In the genomic region with DNA sequence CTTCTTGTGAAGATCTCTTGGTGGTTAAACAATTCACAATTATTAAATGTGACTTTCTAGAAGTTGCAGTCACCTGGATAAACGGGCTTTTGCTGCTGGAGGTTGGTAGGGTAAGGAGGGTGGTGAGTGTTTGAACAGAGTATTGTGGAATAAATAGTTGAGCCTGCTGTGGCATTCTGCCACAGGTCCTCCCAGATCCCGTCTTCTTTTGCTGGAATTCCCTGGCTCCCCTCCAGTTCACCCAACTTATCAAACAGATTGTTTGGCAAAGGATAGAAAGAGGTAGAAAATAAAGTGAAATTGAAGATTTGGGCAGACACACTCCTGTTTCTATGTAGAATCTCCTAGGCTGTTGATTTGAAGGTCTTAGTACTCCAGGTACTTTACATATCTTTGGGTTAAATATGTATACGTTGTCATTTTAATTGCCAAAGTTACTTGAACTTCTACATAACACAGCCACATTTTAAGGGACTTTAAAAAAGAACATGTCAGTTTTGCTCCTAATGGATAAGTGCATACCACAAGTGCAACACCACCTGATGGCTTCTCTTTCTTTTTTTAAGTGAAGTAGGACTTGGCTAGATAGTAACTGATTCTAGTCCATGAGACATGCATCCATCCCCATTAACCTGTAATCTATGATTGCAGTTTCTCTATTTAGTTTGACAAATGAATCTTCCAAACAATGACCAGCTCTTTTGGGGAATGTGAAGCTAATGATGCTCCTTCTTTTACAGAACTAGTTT, we compare ENCODE assay signal across 14 cellular contexts.
DNase-seq lines count a peak whose midpoint lies in the region; ATAC-seq and TF ChIP-seq lines count a peak whose summit lies in the region.
"Had no signal": no experiment of that assay in that cellular context is flagged by ENCODE, and none has a peak within 500 bp of the region (broad histone marks: within the 10 kb centered on the region; RNA-seq: fewer than 3 reads in every experiment).

No MANE protein-coding gene starts in this region.

- H3K9me3 ChIP-seq in mucosa of descending colon (no peaks in the 10 kb centered on the region), MM.1S (replicated peaks; ENCODE audit: insufficient read depth, low read length) (no peaks in the 10 kb centered on the region)

- peaks cover 16% of the 10 kb centered on the region for H3K9me3 Mint-ChIP-seq in chondrocyte (ENCODE audit: low read depth)

- H3K27me3 ChIP-seq in foreskin keratinocyte (no peaks in the 10 kb centered on the region), MM.1S (replicated peaks; ENCODE audit: insufficient read depth, low read length) (no peaks in the 10 kb centered on the region)
- H3K27me3 ChIP-seq: BLaER1 treated with 17β-estradiol and CSF1 and Interleukin-3, amounts not matched to agents 10 nM and 100 nM had no signal

- DNase-seq in DMS53 treated with DMSO at 0.1 percent for 48 hours (lab: John Stamatoyannopoulos, UW; ENCODE audit: unreplicated experiment) (peak; percentile 32), NCI-H2029 treated with DMSO at 0.1 percent for 48 hours (lab: John Stamatoyannopoulos, UW) (peak; percentile 69), chondrocyte (ENCODE audit: low spot score) (no peak), mucosa of descending colon (peak in 1 of 3 donors; percentile 48), foreskin keratinocyte (no peak), MM.1S (no peak)
- DNase-seq: activated naive CD4-positive, alpha-beta T cell; effector memory CD8-positive, alpha-beta T cell; immature natural killer cell; OCI-M1; posterior cingulate gyrus had no signal

- H4K20me1 ChIP-seq in MM.1S (ENCODE audit: insufficient read depth, low read length), result no peaks in the 10 kb centered on the region
- H4K20me1 ChIP-seq: BLaER1 treated with 17β-estradiol and CSF1 and Interleukin-3, amounts not matched to agents 10 nM and 100 nM had no signal

- intact Hi-C loops in mucosa of descending colon (cut with DNase I, micrococcal nuclease), result no loop called here

- H3K27me3 Mint-ChIP-seq in chondrocyte (ENCODE audit: low read depth), result no peaks in the 10 kb centered on the region

- H3K27ac Mint-ChIP-seq in chondrocyte (ENCODE audit: unreplicated experiment), result peak overlapping the region; percentile 8
- H3K27ac Mint-ChIP-seq: effector memory CD8-positive, alpha-beta T cell; immature natural killer cell had no signal

- H3K4me1 ChIP-seq in mucosa of descending colon (ENCODE audit: low read depth) (peaks cover 10% of the 10 kb centered on the region), foreskin keratinocyte (no peaks in the 10 kb centered on the region), MM.1S (ENCODE audit: low read length) (no peaks in the 10 kb centered on the region)
- H3K4me1 ChIP-seq: BLaER1 treated with 17β-estradiol and CSF1 and Interleukin-3, amounts not matched to agents 10 nM and 100 nM had no signal

- no peaks in the 10 kb centered on the region for H3K79me2 ChIP-seq in MM.1S (ENCODE audit: low read length)

- H3K27ac ChIP-seq in foreskin keratinocyte (no peak overlapping the region), MM.1S (ENCODE audit: low read length) (no peak overlapping the region)
- H3K27ac ChIP-seq: BLaER1 treated with 17β-estradiol and CSF1 and Interleukin-3, amounts not matched to agents 10 nM and 100 nM had no signal

- no peak overlapping the region for H2AFZ ChIP-seq in MM.1S (ENCODE audit: low read length)

- H3K4me1 Mint-ChIP-seq in chondrocyte (ENCODE audit: low read depth), result peaks cover 29% of the 10 kb centered on the region
- H3K4me1 Mint-ChIP-seq: immature natural killer cell had no signal

- H3K36me3 Mint-ChIP-seq in chondrocyte (ENCODE audit: low read depth), result no peaks in the 10 kb centered on the region
- H3K36me3 Mint-ChIP-seq: immature natural killer cell had no signal

- no peak overlapping the region for H3K4me2 ChIP-seq in MM.1S (ENCODE audit: low read depth, low read length)
- H3K4me2 ChIP-seq: BLaER1 treated with 17β-estradiol and CSF1 and Interleukin-3, amounts not matched to agents 10 nM and 100 nM had no signal

- H3K4me3 Mint-ChIP-seq in chondrocyte (ENCODE audit: unreplicated experiment), result no peak overlapping the region
- H3K4me3 Mint-ChIP-seq: effector memory CD8-positive, alpha-beta T cell; immature natural killer cell had no signal

- no peak overlapping the region for H3K9ac ChIP-seq in MM.1S (ENCODE audit: low read length)
- H3K9ac ChIP-seq: BLaER1 treated with 17β-estradiol and CSF1 and Interleukin-3, amounts not matched to agents 10 nM and 100 nM had no signal

- H3F3A ChIP-seq in MM.1S (ENCODE audit: insufficient read depth, low read length), result no peaks in the 10 kb centered on the region

- ATAC-seq in mucosa of descending colon (peak; percentile 51), foreskin keratinocyte (no peak), GM21529 (IDR thresholded peaks at IDR 0.05; ENCODE audit: unreplicated experiment) (no peak), HG03135 (IDR thresholded peaks at IDR 0.05; ENCODE audit: unreplicated experiment) (no peak)
- ATAC-seq: effector memory CD8-positive, alpha-beta T cell had no signal

- no peaks in the 10 kb centered on the region for H3K9me2 ChIP-seq in MM.1S (replicated peaks; ENCODE audit: insufficient read depth, low read length)

- TF ChIP-seq CTCF in chondrocyte (IDR thresholded peaks at IDR 0.05) (no peak), mucosa of descending colon (IDR thresholded peaks at IDR 0.05) (no peak), foreskin keratinocyte (conservative IDR thresholded peaks at IDR 0.05) (no peak), MM.1S (IDR thresholded peaks at IDR 0.05; ENCODE audit: low read length) (no peak)

- H3K36me3 ChIP-seq in mucosa of descending colon (ENCODE audit: low read depth) (no peaks in the 10 kb centered on the region), MM.1S (replicated peaks; ENCODE audit: insufficient read depth, low read length) (no peaks in the 10 kb centered on the region)
- H3K36me3 ChIP-seq: BLaER1 treated with 17β-estradiol and CSF1 and Interleukin-3, amounts not matched to agents 10 nM and 100 nM had no signal

- no peak overlapping the region for H3K4me3 ChIP-seq in mucosa of descending colon
- H3K4me3 ChIP-seq in MM.1S (ENCODE audit: low read length), result no peak overlapping the region
- H3K4me3 ChIP-seq: BLaER1 treated with 17β-estradiol and CSF1 and Interleukin-3, amounts not matched to agents 10 nM and 100 nM had no signal

Comparison
In these comparisons a context has a peak if more than half of its experiments do, and no peak if none do; other contexts are left out.
1. DNase-seq: peak in DMS53 treated with DMSO at 0.1 percent for 48 hours (single experiment) and NCI-H2029 treated with DMSO at 0.1 percent for 48 hours (single experiment); none in chondrocyte (single experiment), foreskin keratinocyte (0 of 2) and MM.1S (single experiment).